Comparison of ENCODE assay signal across 1 cellular context in genomic region chr2:16615687-16616615, GRCh38.
TF ChIP-seq lines count a peak whose summit lies in the region.

No MANE protein-coding gene starts in this region.

TF ChIP-seq in HepG2, 621 proteins besides CTCF, POLR2A, EP300 and RAD21 (continued from another document):
- no peak for TF ChIP-seq ZBTB4 (CRISPR knock-in tag; IDR thresholded peaks at IDR 0.05; ENCODE audit: borderline replicate concordance)
- TF ChIP-seq HDAC6 (IDR thresholded peaks at IDR 0.05; ENCODE audit: low read depth, low read length) = no peak
- no peak for TF ChIP-seq TFDP2 (CRISPR knock-in tag; IDR thresholded peaks at IDR 0.05)
- no peak for TF ChIP-seq USF2 (IDR thresholded peaks at IDR 0.05; ENCODE audit: low read depth, low read length)
- TF ChIP-seq USF2 (CRISPR knock-in tag; IDR thresholded peaks at IDR 0.05; ENCODE audit: borderline replicate concordance) = no peak
- no peak for TF ChIP-seq SRSF9 (IDR thresholded peaks at IDR 0.05; ENCODE audit: borderline replicate concordance, insufficient read depth, low read depth, low read length, poor library complexity, severe bottlenecking)
- no peak for TF ChIP-seq MEF2D (CRISPR knock-in tag; IDR thresholded peaks at IDR 0.05)
- TF ChIP-seq JDP2 (CRISPR knock-in tag; IDR thresholded peaks at IDR 0.05; ENCODE audit: borderline replicate concordance) = no peak
